ENCODE assay signal across 12 cellular contexts in the genomic region with DNA sequence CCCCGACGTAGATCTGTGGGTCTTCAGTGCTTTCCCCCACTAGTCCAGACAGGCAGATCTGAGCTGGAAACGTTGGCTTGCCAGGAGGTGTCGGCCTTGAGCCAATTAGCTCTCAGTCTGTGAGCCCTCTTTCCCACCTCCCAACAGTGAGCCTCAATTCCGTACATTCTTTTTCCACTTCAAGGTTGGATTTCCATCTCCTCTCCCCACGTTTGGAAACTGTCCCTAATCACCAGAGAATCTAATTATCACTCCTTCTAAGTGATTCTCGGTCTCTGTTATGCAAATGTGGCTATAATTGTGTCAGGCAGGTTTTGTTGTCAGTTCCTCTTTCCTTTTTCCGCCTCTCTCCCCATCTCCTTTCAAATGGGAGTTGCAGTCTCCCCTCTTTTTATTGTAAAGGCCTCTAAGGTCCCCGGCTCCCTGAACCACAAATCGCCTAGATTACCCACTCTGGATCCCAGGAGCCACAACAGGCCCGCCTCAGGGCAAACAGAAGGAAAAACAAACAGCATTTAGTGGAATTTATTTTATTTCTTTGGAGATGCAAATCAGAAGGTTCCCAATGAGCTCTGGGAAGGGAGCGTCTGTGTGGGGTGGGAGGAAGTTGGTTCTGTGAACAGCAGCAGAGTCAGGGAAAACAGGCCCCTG. TPM values are rescaled to one million over a fixed set of nuclear protein-coding genes. Genes with fewer than 3 reads are reported as not detected.
DNase-seq lines count a peak whose midpoint lies in the region; ATAC-seq and TF ChIP-seq lines count a peak whose summit lies in the region.
"Had no signal": no experiment of that assay in that cellular context is flagged by ENCODE, and none has a peak within 500 bp of the region (broad histone marks: within the 10 kb centered on the region; RNA-seq: fewer than 3 reads in every experiment).

No MANE protein-coding gene starts in this region.

- TF ChIP-seq CTCF in OCI-LY7 (conservative IDR thresholded peaks at IDR 0.05; ENCODE audit: low read length) = peak; percentile 73

- H3K4me2 ChIP-seq in OCI-LY7 (ENCODE audit: low read length) = peak overlapping the region; percentile 79

- ATAC-seq in GM18498 (IDR thresholded peaks at IDR 0.05; ENCODE audit: unreplicated experiment) = peak; percentile 53
- ATAC-seq in HG03095 (IDR thresholded peaks at IDR 0.05; ENCODE audit: unreplicated experiment) = peak; percentile 62
- ATAC-seq in naive B cell (ENCODE audit: low read depth in 2 of 2) = no peak
- no peak for ATAC-seq in GM21786 (IDR thresholded peaks at IDR 0.05; ENCODE audit: unreplicated experiment)
- no peak for ATAC-seq in HG03108 (IDR thresholded peaks at IDR 0.05; ENCODE audit: unreplicated experiment)
- ATAC-seq: effector memory CD8-positive, alpha-beta T cell; pancreas had no signal

- H3K36me3 Mint-ChIP-seq in naive B cell = no peaks in the 10 kb centered on the region

- peaks cover 72% of the 10 kb centered on the region for H3K4me1 ChIP-seq in OCI-LY7 (ENCODE audit: insufficient read depth, low read length, poor library complexity, severe bottlenecking)
- H3K4me1 ChIP-seq: pancreas had no signal

- H3K27me3 Mint-ChIP-seq in naive B cell = peaks cover 19 to 32% (median 28%) of the 10 kb centered on the region in 3 donors

- peak overlapping the region in 6 of 8 donors; percentile 6 to 66 (median 42) for H3K4me3 Mint-ChIP-seq in naive B cell
- H3K4me3 Mint-ChIP-seq: effector memory CD8-positive, alpha-beta T cell had no signal

- peak; percentile 65 for DNase-seq in OCI-LY7 (ENCODE audit: low spot score)
- no peak for DNase-seq in naive B cell
- no peak for DNase-seq in pons (ENCODE audit: low spot score)
- DNase-seq: activated naive CD4-positive, alpha-beta T cell treated with Interleukin-2 at 50 U/mL for 16 hours; effector memory CD8-positive, alpha-beta T cell; GM23248; NCI-H748 treated with DMSO at 0.1 percent for 48 hours had no signal

- no peaks in the 10 kb centered on the region for H4K20me1 ChIP-seq in OCI-LY7 (ENCODE audit: insufficient read depth, low read length)

- H2AFZ ChIP-seq in OCI-LY7 (ENCODE audit: low read length) = peak overlapping the region; percentile 92
- H2AFZ ChIP-seq: GM23248 had no signal

- peak overlapping the region; percentile 62 for H3K27ac ChIP-seq in OCI-LY7 (ENCODE audit: low read depth, low read length, poor library complexity, severe bottlenecking)
- H3K27ac ChIP-seq: GM23248, pancreas had no signal

- BruUV-seq in OCI-LY7 (replicated peaks; lab: Mats Ljungman, UMichigan) = no TSS peak

- intact Hi-C loops in OCI-LY7 (cut with micrococcal nuclease; ENCODE audit: unreplicated experiment) = loop anchor here (1.0 to 10.0 kb wide), 6 partner anchors 48 to 300 kb away; a partner anchor contains a TSS

- no peaks in the 10 kb centered on the region for H3K9me2 ChIP-seq in OCI-LY7 (ENCODE audit: insufficient read depth, low read length)

- no peaks in the 10 kb centered on the region for H3K36me3 ChIP-seq in OCI-LY7 (ENCODE audit: insufficient read depth, low read length)
- H3K36me3 ChIP-seq: pancreas had no signal

- H3K27ac Mint-ChIP-seq in naive B cell = peak overlapping the region in 2 of 6 donors; percentile 41 to 44
- H3K27ac Mint-ChIP-seq: effector memory CD8-positive, alpha-beta T cell had no signal

- CTCF ChIA-PET in OCI-LY7 (lab: Charles Lee; ENCODE audit: unreplicated experiment) = interaction anchor here (0.6 to 1.4 kb wide), 7 partner anchors 11 to 194 kb away, joined by 3 to 5 read pairs (median 4); no protein-coding TSS in a partner anchor

- no peaks in the 10 kb centered on the region for H3K79me2 ChIP-seq in OCI-LY7 (ENCODE audit: insufficient read depth, low read depth, low read length)

- POLR2A ChIA-PET in OCI-LY7 (lab: Charles Lee) = interaction anchor here (0.5 to 1.8 kb wide), 4 partner anchors 9 to 206 kb away, joined by 3 to 6 read pairs (median 4); no protein-coding TSS in a partner anchor

- peaks cover 17 to 25% (median 21%) of the 10 kb centered on the region in 3 donors for H3K4me1 Mint-ChIP-seq in naive B cell

- no peaks in the 10 kb centered on the region for H3K9me3 ChIP-seq in OCI-LY7 (ENCODE audit: low read length)
- H3K9me3 ChIP-seq: pancreas had no signal

- H3K9me3 Mint-ChIP-seq in naive B cell = no peaks in the 10 kb centered on the region
- H3K9me3 Mint-ChIP-seq: effector memory CD8-positive, alpha-beta T cell had no signal

- H3K4me3 ChIP-seq in OCI-LY7 (ENCODE audit: low read depth, low read length, poor library complexity, severe bottlenecking) = peak overlapping the region; percentile 62
- H3K4me3 ChIP-seq: GM23248, pancreas had no signal

RNA-seq across cellular contexts. Expression of a gene that starts 29.4 kb away (rescaled TPM):
- not detected in 2 replicates for total RNA-seq in OCI-LY7 (2014; rRNA removed; shearing (Covaris generic))
- not detected in 2 replicates for total RNA-seq in OCI-LY7 (2022)
- polyA plus RNA-seq in naive B cell (ENCODE audit: low read depth in 6 of 6) = under 1 TPM in 2 of 6 donors, not detected in 4; 0.11 to 0.25 TPM
- polyA plus RNA-seq: GM23248 had no signal

Comparison
In these comparisons a context has a peak if more than half of its experiments do, and no peak if none do; other contexts are left out.
1. ATAC-seq: peak in GM18498 (single experiment) and HG03095 (single experiment); none in naive B cell (0 of 2), GM21786 (single experiment) and HG03108 (single experiment).